ENCODE assay signal across 6 cellular contexts in the genomic region with DNA sequence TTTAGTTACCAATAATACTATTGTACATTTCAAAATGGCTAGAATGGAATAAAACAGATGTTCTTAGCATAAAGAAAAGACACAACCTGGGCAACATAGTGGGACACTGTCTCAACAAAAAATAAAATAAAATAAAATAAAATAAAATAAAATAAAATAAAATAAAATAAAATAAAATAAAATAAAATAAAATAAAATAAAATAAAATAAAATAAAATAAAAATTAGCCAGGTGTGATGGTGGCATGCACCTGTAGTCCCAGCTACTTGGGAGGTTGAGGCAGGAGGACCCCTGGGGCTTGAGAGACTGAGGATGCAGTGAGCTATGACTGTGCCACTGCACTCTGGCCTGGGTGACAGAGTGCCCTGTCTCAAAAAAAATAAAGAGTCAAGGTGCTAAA. TPM values are rescaled to one million over a fixed set of nuclear protein-coding genes. Genes with fewer than 3 reads are reported as not detected.
"Had no signal": no experiment of that assay in that cellular context is flagged by ENCODE, and none has a peak within 500 bp of the region (broad histone marks: within the 10 kb centered on the region; RNA-seq: fewer than 3 reads in every experiment).

No MANE protein-coding gene starts in this region.

RNA-seq across cellular contexts. Expression of gene NOS1, which starts 37.1 kb away (rescaled TPM):
- total RNA-seq: hepatocyte; lung microvascular endothelial cell; mammary epithelial cell; mononuclear cell; myocyte; naive thymus-derived CD4-positive, alpha-beta T cell had no signal
